In the genomic region with DNA sequence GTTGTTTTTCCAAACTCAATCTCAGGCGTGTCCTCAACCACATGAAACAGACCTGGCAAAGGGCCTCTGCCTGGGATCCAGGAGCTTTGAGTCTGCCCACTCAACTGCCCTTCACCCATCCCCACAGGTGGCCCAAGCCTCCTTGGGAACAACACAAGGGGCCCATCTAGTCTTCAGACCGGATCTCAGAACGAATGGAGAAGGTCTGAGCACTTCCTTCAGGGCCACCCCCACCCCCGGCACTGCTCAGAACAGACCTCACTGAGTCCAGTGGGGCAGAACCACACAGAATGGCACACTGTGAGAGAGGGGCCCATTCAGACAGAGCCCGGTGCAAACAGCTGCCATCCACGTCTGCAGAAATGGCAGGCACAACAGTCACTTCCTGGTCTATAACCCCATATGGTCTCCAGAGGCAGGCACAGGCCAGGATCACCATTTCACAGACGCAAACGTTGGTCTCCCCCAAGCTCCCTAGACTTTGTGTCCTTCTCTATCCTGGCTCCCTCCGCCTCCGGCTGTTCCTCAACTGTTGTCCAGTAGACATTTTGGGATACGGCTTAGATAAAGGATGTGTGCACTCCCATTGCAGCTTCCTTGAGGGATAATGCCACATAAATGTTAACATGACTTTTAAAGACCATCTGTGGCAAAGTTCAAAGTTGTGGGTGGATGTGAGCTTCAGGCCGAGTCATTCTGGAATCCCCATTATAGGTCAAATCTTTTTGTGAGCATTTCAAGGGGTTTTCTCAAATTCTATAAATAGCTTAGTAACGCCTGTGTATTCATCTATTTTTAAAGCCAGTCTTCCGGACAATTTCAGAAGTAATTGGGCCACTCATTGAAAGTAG, we compare ENCODE assay signal across 9 cellular contexts.
DNase-seq lines count a peak whose midpoint lies in the region; ATAC-seq and TF ChIP-seq lines count a peak whose summit lies in the region.
"Had no signal": no experiment of that assay in that cellular context is flagged by ENCODE, and none has a peak within 500 bp of the region (broad histone marks: within the 10 kb centered on the region; RNA-seq: fewer than 3 reads in every experiment).

No MANE protein-coding gene starts in this region.

- H3K9ac ChIP-seq in neural progenitor cell = no peak overlapping the region

- H2AFZ ChIP-seq in neural progenitor cell (replicated peaks) = no peak overlapping the region

- no peak for TF ChIP-seq CTCF in neural progenitor cell (IDR thresholded peaks at IDR 0.05)

- peaks cover 61% of the 10 kb centered on the region for H3K4me1 Mint-ChIP-seq in activated T-helper 2 cell treated with anti-CD3 and anti-CD28 coated beads, Interferon-gamma antibody, Interleukin-2, Interleukin-4, amounts not matched to agents 10 μg/mL and 5 μg/mL and 100 μg/mL, durations not matched to agents 14 hours and 24 hours and 36 hours (ENCODE audit: low read depth)
- peaks cover 39 to 76% of the 10 kb centered on the region in 2 donors for H3K4me1 Mint-ChIP-seq in natural killer cell treated with Interleukin-12 subunit alpha and Interleukin-12 subunit beta and Interleukin-15 and Interleukin-18, amount 100 ng/mL, for 72 hours (ENCODE audit: low read depth in 2 of 2)
- H3K4me1 Mint-ChIP-seq in CD4-positive, alpha-beta memory T cell = peaks cover 13 to 46% (median 28%) of the 10 kb centered on the region in 4 donors
- peaks cover 29% of the 10 kb centered on the region for H3K4me1 Mint-ChIP-seq in neural progenitor cell

- no peaks in the 10 kb centered on the region for H3K27me3 ChIP-seq in CD4-positive, alpha-beta memory T cell (ENCODE audit: insufficient read depth, low read length)
- H3K27me3 ChIP-seq in MG63 (no peaks in the 10 kb centered on the region), neural progenitor cell (no peaks in the 10 kb centered on the region)

- no peaks in the 10 kb centered on the region for H3K27me3 Mint-ChIP-seq in activated T-helper 2 cell treated with anti-CD3 and anti-CD28 coated beads, Interferon-gamma antibody, Interleukin-2, Interleukin-4, amounts not matched to agents 10 μg/mL and 5 μg/mL and 100 μg/mL, durations not matched to agents 14 hours and 24 hours and 36 hours (ENCODE audit: low read depth)
- no peaks in the 10 kb centered on the region for H3K27me3 Mint-ChIP-seq in natural killer cell treated with Interleukin-12 subunit alpha and Interleukin-12 subunit beta and Interleukin-15 and Interleukin-18, amount 100 ng/mL, for 72 hours
- H3K27me3 Mint-ChIP-seq in CD4-positive, alpha-beta memory T cell = no peaks in the 10 kb centered on the region
- peaks cover 2% of the 10 kb centered on the region for H3K27me3 Mint-ChIP-seq in neural progenitor cell (ENCODE audit: insufficient read depth, low read depth)

- H3K9me3 ChIP-seq in CD4-positive, alpha-beta memory T cell (ENCODE audit: control insufficient read depth in 1 of 2, low read length in 2 of 2) = no peaks in the 10 kb centered on the region
- H3K9me3 ChIP-seq in MG63 (no peaks in the 10 kb centered on the region), neural progenitor cell (ENCODE audit: low read depth) (no peaks in the 10 kb centered on the region)

- peak overlapping the region; percentile 46 for H3K4me3 Mint-ChIP-seq in activated T-helper 2 cell treated with anti-CD3 and anti-CD28 coated beads, Interferon-gamma antibody, Interleukin-2, Interleukin-4, amounts not matched to agents 10 μg/mL and 5 μg/mL and 100 μg/mL, durations not matched to agents 14 hours and 24 hours and 36 hours (ENCODE audit: low read depth)
- H3K4me3 Mint-ChIP-seq in natural killer cell treated with Interleukin-12 subunit alpha and Interleukin-12 subunit beta and Interleukin-15 and Interleukin-18, amount 100 ng/mL, for 72 hours = peak overlapping the region; percentile 76
- no peak overlapping the region for H3K4me3 Mint-ChIP-seq in CD4-positive, alpha-beta memory T cell
- H3K4me3 Mint-ChIP-seq in neural progenitor cell = no peak overlapping the region

- H3K27ac ChIP-seq in CD4-positive, alpha-beta memory T cell (ENCODE audit: low read depth, low read length) = no peak overlapping the region
- no peak overlapping the region for H3K27ac ChIP-seq in neural progenitor cell
- H3K27ac ChIP-seq: epithelial cell of prostate had no signal

- intact Hi-C loops in activated T-helper 2 cell treated with anti-CD3 and anti-CD28 coated beads, Interferon-gamma antibody, Interleukin-2, Interleukin-4, amounts not matched to agents 10 μg/mL and 5 μg/mL and 100 μg/mL, durations not matched to agents 14 hours and 24 hours and 36 hours (cut with micrococcal nuclease) = loop anchor here (1.0 to 10.0 kb wide), 5 partner anchors 14 to 284 kb away; no protein-coding TSS in a partner anchor
- intact Hi-C loops in CD4-positive, alpha-beta memory T cell (cut with micrococcal nuclease) = no loop called here

- H3K4me1 ChIP-seq in CD4-positive, alpha-beta memory T cell (ENCODE audit: insufficient read depth, low read length) = peaks cover 33% of the 10 kb centered on the region
- no peaks in the 10 kb centered on the region for H3K4me1 ChIP-seq in neural progenitor cell

- no peaks in the 10 kb centered on the region for H3K79me2 ChIP-seq in neural progenitor cell (ENCODE audit: low read depth)

- no peaks in the 10 kb centered on the region for H3K36me3 ChIP-seq in CD4-positive, alpha-beta memory T cell (ENCODE audit: insufficient read depth, low read length)
- peaks cover 3% of the 10 kb centered on the region for H3K36me3 ChIP-seq in MG63
- H3K36me3 ChIP-seq in neural progenitor cell = no peaks in the 10 kb centered on the region

- H3K4me3 ChIP-seq in CD4-positive, alpha-beta memory T cell (ENCODE audit: low read length in 2 of 2) = no peak overlapping the region
- H3K4me3 ChIP-seq in MG63 (no peak overlapping the region), neural progenitor cell (no peak overlapping the region)

- DNase-seq in activated T-helper 2 cell treated with anti-CD3 and anti-CD28 coated beads, Interferon-gamma antibody, Interleukin-2, Interleukin-4, amounts not matched to agents 10 μg/mL and 5 μg/mL and 100 μg/mL, durations not matched to agents 14 hours and 24 hours and 36 hours (ENCODE audit: low spot score) = no peak
- DNase-seq in natural killer cell treated with Interleukin-12 subunit alpha and Interleukin-12 subunit beta and Interleukin-15 and Interleukin-18, amount 100 ng/mL, for 72 hours (ENCODE audit: low spot score) = no peak
- no peak for DNase-seq in CD4-positive, alpha-beta memory T cell
- DNase-seq in MG63 (no peak), neural progenitor cell (ENCODE audit: low spot score) (no peak), NCI-H526 (lab: John Stamatoyannopoulos, UW) (no peak)

- no peaks in the 10 kb centered on the region for H3K36me3 Mint-ChIP-seq in activated T-helper 2 cell treated with anti-CD3 and anti-CD28 coated beads, Interferon-gamma antibody, Interleukin-2, Interleukin-4, amounts not matched to agents 10 μg/mL and 5 μg/mL and 100 μg/mL, durations not matched to agents 14 hours and 24 hours and 36 hours (ENCODE audit: low read depth)
- H3K36me3 Mint-ChIP-seq in natural killer cell treated with Interleukin-12 subunit alpha and Interleukin-12 subunit beta and Interleukin-15 and Interleukin-18, amount 100 ng/mL, for 72 hours = no peaks in the 10 kb centered on the region
- H3K36me3 Mint-ChIP-seq in CD4-positive, alpha-beta memory T cell = no peaks in the 10 kb centered on the region
- H3K36me3 Mint-ChIP-seq in neural progenitor cell = peaks cover 7% of the 10 kb centered on the region

- peak overlapping the region; percentile 94 for H3K27ac Mint-ChIP-seq in activated T-helper 2 cell treated with anti-CD3 and anti-CD28 coated beads, Interferon-gamma antibody, Interleukin-2, Interleukin-4, amounts not matched to agents 10 μg/mL and 5 μg/mL and 100 μg/mL, durations not matched to agents 14 hours and 24 hours and 36 hours
- peak overlapping the region; percentile 79 to 95 for H3K27ac Mint-ChIP-seq in natural killer cell treated with Interleukin-12 subunit alpha and Interleukin-12 subunit beta and Interleukin-15 and Interleukin-18, amount 100 ng/mL, for 72 hours
- H3K27ac Mint-ChIP-seq in CD4-positive, alpha-beta memory T cell = no peak overlapping the region
- no peak overlapping the region for H3K27ac Mint-ChIP-seq in neural progenitor cell

- no peaks in the 10 kb centered on the region for H3K9me3 Mint-ChIP-seq in activated T-helper 2 cell treated with anti-CD3 and anti-CD28 coated beads, Interferon-gamma antibody, Interleukin-2, Interleukin-4, amounts not matched to agents 10 μg/mL and 5 μg/mL and 100 μg/mL, durations not matched to agents 14 hours and 24 hours and 36 hours
- H3K9me3 Mint-ChIP-seq in natural killer cell treated with Interleukin-12 subunit alpha and Interleukin-12 subunit beta and Interleukin-15 and Interleukin-18, amount 100 ng/mL, for 72 hours = no peaks in the 10 kb centered on the region
- peaks cover 0 to 2% (median 0%) of the 10 kb centered on the region in 8 donors for H3K9me3 Mint-ChIP-seq in CD4-positive, alpha-beta memory T cell
- H3K9me3 Mint-ChIP-seq in neural progenitor cell = no peaks in the 10 kb centered on the region

- POLR2A ChIA-PET in CD4-positive, alpha-beta memory T cell (lab: Charles Lee; ENCODE audit: partially characterized antibody) = interaction anchor here (1.1 to 1.9 kb wide), 3 partner anchors 13 to 686 kb away, joined by 3 to 7 read pairs (median 3); a partner anchor contains a TSS

- no peaks in the 10 kb centered on the region for H3F3A ChIP-seq in neural progenitor cell (ENCODE audit: low read depth)

- peak; percentile 54 for ATAC-seq in GM18909 (IDR thresholded peaks at IDR 0.05; ENCODE audit: poor library complexity, unreplicated experiment)
- peak; percentile 69 for ATAC-seq in HG02870 (IDR thresholded peaks at IDR 0.05; ENCODE audit: unreplicated experiment)
- ATAC-seq in natural killer cell treated with Interleukin-12 subunit alpha and Interleukin-12 subunit beta and Interleukin-15 and Interleukin-18, amount 100 ng/mL, for 72 hours = peak; percentile 60 to 76

- CTCF ChIA-PET in CD4-positive, alpha-beta memory T cell (lab: Charles Lee; ENCODE audit: partially characterized antibody) = interaction anchor here (0.5 kb wide), 1 partner anchor 599 kb away, joined by 3 read pairs; no protein-coding TSS in a partner anchor

- no peaks in the 10 kb centered on the region for H4K20me1 ChIP-seq in neural progenitor cell (ENCODE audit: low read depth)

- H3K4me2 ChIP-seq in neural progenitor cell = no peak overlapping the region

Comparison
In these comparisons a context has a peak if more than half of its experiments do, and no peak if none do; other contexts are left out.
1. H3K27ac Mint-ChIP-seq: peak in activated T-helper 2 cell treated with anti-CD3 and anti-CD28 coated beads, Interferon-gamma antibody, Interleukin-2, Interleukin-4, amounts not matched to agents 10 μg/mL and 5 μg/mL and 100 μg/mL, durations not matched to agents 14 hours and 24 hours and 36 hours (single experiment) and natural killer cell treated with Interleukin-12 subunit alpha and Interleukin-12 subunit beta and Interleukin-15 and Interleukin-18, amount 100 ng/mL, for 72 hours (2 of 2); none in CD4-positive, alpha-beta memory T cell (0 of 7) and neural progenitor cell (single experiment).
2. H3K4me3 Mint-ChIP-seq: peak in activated T-helper 2 cell treated with anti-CD3 and anti-CD28 coated beads, Interferon-gamma antibody, Interleukin-2, Interleukin-4, amounts not matched to agents 10 μg/mL and 5 μg/mL and 100 μg/mL, durations not matched to agents 14 hours and 24 hours and 36 hours (single experiment) and natural killer cell treated with Interleukin-12 subunit alpha and Interleukin-12 subunit beta and Interleukin-15 and Interleukin-18, amount 100 ng/mL, for 72 hours (single experiment); none in CD4-positive, alpha-beta memory T cell (0 of 8) and neural progenitor cell (single experiment).
3. Peak in every context shown above with its lines, with median percentiles within 50 percentile points of each other: ATAC-seq.